In the genomic region with DNA sequence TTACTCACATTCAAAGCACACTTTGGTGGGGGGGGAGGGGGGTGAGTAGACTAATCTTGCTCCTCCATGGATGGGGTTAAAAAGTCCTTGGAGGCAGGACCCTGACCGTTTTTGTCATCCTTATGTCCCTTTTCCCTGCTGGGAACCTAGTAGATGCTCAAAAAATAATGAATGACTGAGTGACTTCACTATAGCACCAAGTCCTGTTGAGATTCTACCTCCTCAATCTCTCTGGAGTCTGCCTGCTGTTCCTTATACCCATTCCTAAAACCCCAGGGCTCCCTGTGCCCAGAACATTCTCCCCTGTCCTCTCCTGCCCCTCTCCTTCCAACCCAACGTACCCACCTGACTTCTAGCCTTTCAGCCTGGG, we compare ENCODE assay signal across 12 cellular contexts. TPM values are rescaled to one million over a fixed set of nuclear protein-coding genes. Genes with fewer than 3 reads are reported as not detected.
"Had no signal": no experiment of that assay in that cellular context is flagged by ENCODE, and none has a peak within 500 bp of the region (broad histone marks: within the 10 kb centered on the region; RNA-seq: fewer than 3 reads in every experiment).

No MANE protein-coding gene starts in this region.

- H3K9me3 ChIP-seq: ovary, thyroid gland, uterus had no signal

- H3K4me1 ChIP-seq: thyroid gland, uterus had no signal

- H3K36me3 Mint-ChIP-seq: activated naive CD4-positive, alpha-beta T cell treated with anti-CD3 and anti-CD28 coated beads, Interleukin-2, amount 10 ng/mL, durations not matched to agents 7 days and 5 days had no signal

- H3K27ac ChIP-seq: brain microvascular endothelial cell, ovary, thyroid gland, uterus had no signal

- H3K4me3 Mint-ChIP-seq: activated naive CD4-positive, alpha-beta T cell treated with anti-CD3 and anti-CD28 coated beads, Interleukin-2, amount 10 ng/mL, durations not matched to agents 7 days and 5 days had no signal

- H3K4me3 ChIP-seq: ovary, thyroid gland, uterus had no signal

- ATAC-seq: left ventricle myocardium superior had no signal

- H3K27ac Mint-ChIP-seq: activated naive CD4-positive, alpha-beta T cell treated with anti-CD3 and anti-CD28 coated beads, Interleukin-2, amount 10 ng/mL, durations not matched to agents 7 days and 5 days had no signal

- H3K9me3 Mint-ChIP-seq: activated naive CD4-positive, alpha-beta T cell treated with anti-CD3 and anti-CD28 coated beads, Interleukin-2, amount 10 ng/mL, durations not matched to agents 7 days and 5 days had no signal

- H3K36me3 ChIP-seq: brain microvascular endothelial cell, ovary, thyroid gland, uterus had no signal

- DNase-seq: activated CD4-positive, alpha-beta T cell treated with anti-CD3 and anti-CD28 coated beads for 1 hour; activated naive CD4-positive, alpha-beta T cell treated with anti-CD3 and anti-CD28 coated beads, Interleukin-2, amount 10 ng/mL, durations not matched to agents 7 days and 5 days; effector memory CD4-positive, alpha-beta T cell; left ventricle myocardium superior; ovary; stimulated activated CD4-positive, alpha-beta T cell treated with anti-CD3 and anti-CD28 coated beads, Interleukin-12 subunit alpha, Interleukin-12 subunit beta, amount 100 ng/mL, for 4 hours; T1000; thyroid gland; uterus had no signal

- H3K27me3 ChIP-seq: brain microvascular endothelial cell, ovary, thyroid gland, uterus had no signal

RNA-seq across cellular contexts. Expression of a gene that starts 2.3 kb away (rescaled TPM):
- total RNA-seq: left ventricle myocardium superior, thyroid gland, uterus had no signal
- polyA plus RNA-seq: neural cell, ovary had no signal

RNA-seq across cellular contexts. Expression of a gene that starts 10.9 kb away (rescaled TPM):
- total RNA-seq: left ventricle myocardium superior, ovary, thyroid gland, uterus had no signal
- polyA plus RNA-seq: keratinocyte, neural cell, ovary had no signal
